In genomic region chr11:2558402-2558801, GRCh38 we compare ENCODE assay signal across 17 cellular contexts.
DNase-seq lines count a peak whose midpoint lies in the region; ATAC-seq and TF ChIP-seq lines count a peak whose summit lies in the region.
"Had no signal": no experiment of that assay in that cellular context is flagged by ENCODE, and none has a peak within 500 bp of the region (broad histone marks: within the 10 kb centered on the region; RNA-seq: fewer than 3 reads in every experiment).

No MANE protein-coding gene starts in this region.

- H3K27ac ChIP-seq in upper lobe of right lung = no peak overlapping the region
- H3K27ac ChIP-seq: A549 had no signal

- H3K4me1 Mint-ChIP-seq in glutamatergic neuron (ENCODE audit: low read depth, unreplicated experiment) = peaks cover 8% of the 10 kb centered on the region
- no peaks in the 10 kb centered on the region for H3K4me1 Mint-ChIP-seq in activated CD4-positive, alpha-beta T cell treated with anti-CD3 and anti-CD28 coated beads, Interleukin-2, amount 10 ng/mL, durations not matched to agents 24 days and 14 days

- no peaks in the 10 kb centered on the region for H3K27me3 ChIP-seq in upper lobe of right lung

- TF ChIP-seq CTCF in glutamatergic neuron (IDR thresholded peaks at IDR 0.05; ENCODE audit: partially characterized antibody, unreplicated experiment) = no peak
- TF ChIP-seq CTCF in mucosa of descending colon (IDR thresholded peaks at IDR 0.05) = no peak
- no peak for TF ChIP-seq CTCF in upper lobe of right lung (IDR thresholded peaks at IDR 0.05)

- peaks cover 16% of the 10 kb centered on the region for H3K36me3 Mint-ChIP-seq in glutamatergic neuron (ENCODE audit: unreplicated experiment)
- no peaks in the 10 kb centered on the region for H3K36me3 Mint-ChIP-seq in activated CD4-positive, alpha-beta T cell treated with anti-CD3 and anti-CD28 coated beads, Interleukin-2, amount 10 ng/mL, durations not matched to agents 24 days and 14 days (ENCODE audit: low read depth)

- DNase-seq in cardiac septum (ENCODE audit: low spot score) (peak; percentile 63), left ventricle myocardium superior (no peak), glutamatergic neuron (peak; percentile 6), mucosa of descending colon (peak in 2 of 3 donors; percentile 23 to 31), upper lobe of right lung (peak; percentile 52), NCI-H69 (lab: John Stamatoyannopoulos, UW) (no peak), NCI-H1417 (lab: John Stamatoyannopoulos, UW) (no peak)
- DNase-seq in activated CD4-positive, alpha-beta T cell treated with anti-CD3 and anti-CD28 coated beads, Interleukin-2, amount 10 ng/mL, durations not matched to agents 24 days and 14 days = no peak
- DNase-seq: Calu3; CD4-positive, alpha-beta T cell; Karpas-422; MM.1S; NCI-H1105 treated with DMSO at 0.1 percent for 48 hours; NCI-H1930; NCI-H2171 had no signal

- no peak overlapping the region for H3K4me3 ChIP-seq in mucosa of descending colon
- no peak overlapping the region for H3K4me3 ChIP-seq in upper lobe of right lung
- H3K4me3 ChIP-seq: A549, GM12878 had no signal

- ATAC-seq in left ventricle myocardium superior (no peak), mucosa of descending colon (no peak), upper lobe of right lung (no peak)
- ATAC-seq: A549, GM12878 had no signal

- H3K36me3 ChIP-seq in mucosa of descending colon (ENCODE audit: low read depth) (no peaks in the 10 kb centered on the region), upper lobe of right lung (no peaks in the 10 kb centered on the region)

- no peak overlapping the region for H3K4me3 Mint-ChIP-seq in glutamatergic neuron (ENCODE audit: unreplicated experiment)
- H3K4me3 Mint-ChIP-seq in activated CD4-positive, alpha-beta T cell treated with anti-CD3 and anti-CD28 coated beads, Interleukin-2, amount 10 ng/mL, durations not matched to agents 24 days and 14 days = no peak overlapping the region
- H3K4me3 Mint-ChIP-seq: CD4-positive, alpha-beta T cell had no signal

- H3K9me3 ChIP-seq in mucosa of descending colon = no peaks in the 10 kb centered on the region
- H3K9me3 ChIP-seq in upper lobe of right lung = no peaks in the 10 kb centered on the region
- H3K9me3 ChIP-seq: A549 had no signal

- no peak overlapping the region for H3K27ac Mint-ChIP-seq in glutamatergic neuron (ENCODE audit: unreplicated experiment)
- H3K27ac Mint-ChIP-seq in activated CD4-positive, alpha-beta T cell treated with anti-CD3 and anti-CD28 coated beads, Interleukin-2, amount 10 ng/mL, durations not matched to agents 24 days and 14 days = no peak overlapping the region
- H3K27ac Mint-ChIP-seq: CD4-positive, alpha-beta T cell had no signal

- peaks cover 8% of the 10 kb centered on the region for H3K9me3 Mint-ChIP-seq in glutamatergic neuron (ENCODE audit: unreplicated experiment)
- no peaks in the 10 kb centered on the region for H3K9me3 Mint-ChIP-seq in activated CD4-positive, alpha-beta T cell treated with anti-CD3 and anti-CD28 coated beads, Interleukin-2, amount 10 ng/mL, durations not matched to agents 24 days and 14 days
- H3K9me3 Mint-ChIP-seq: CD4-positive, alpha-beta T cell had no signal

- intact Hi-C loops in cardiac septum (cut with DNase I) = no loop called here
- intact Hi-C loops in left ventricle myocardium superior (cut with micrococcal nuclease) = no loop called here
- intact Hi-C loops in mucosa of descending colon (cut with DNase I, micrococcal nuclease) = no loop called here
- intact Hi-C loops in upper lobe of right lung (cut with DNase I) = no loop called here
- intact Hi-C loops in activated CD4-positive, alpha-beta T cell treated with anti-CD3 and anti-CD28 coated beads, Interleukin-2, amount 10 ng/mL, durations not matched to agents 24 days and 14 days (cut with micrococcal nuclease) = no loop called here

- H3K4me1 ChIP-seq in mucosa of descending colon (ENCODE audit: low read depth) = no peaks in the 10 kb centered on the region
- no peaks in the 10 kb centered on the region for H3K4me1 ChIP-seq in upper lobe of right lung
- H3K4me1 ChIP-seq: A549 had no signal

- peaks cover 2% of the 10 kb centered on the region for H3K27me3 Mint-ChIP-seq in glutamatergic neuron (ENCODE audit: unreplicated experiment)
- H3K27me3 Mint-ChIP-seq in activated CD4-positive, alpha-beta T cell treated with anti-CD3 and anti-CD28 coated beads, Interleukin-2, amount 10 ng/mL, durations not matched to agents 24 days and 14 days = no peaks in the 10 kb centered on the region
- H3K27me3 Mint-ChIP-seq: CD4-positive, alpha-beta T cell had no signal

Comparison
In these comparisons a context has a peak if more than half of its experiments do, and no peak if none do; other contexts are left out.
1. DNase-seq: peak in cardiac septum (single experiment), glutamatergic neuron (single experiment), mucosa of descending colon (2 of 3) and upper lobe of right lung (single experiment); none in left ventricle myocardium superior (single experiment), NCI-H69 (single experiment), NCI-H1417 (0 of 3) and activated CD4-positive, alpha-beta T cell treated with anti-CD3 and anti-CD28 coated beads, Interleukin-2, amount 10 ng/mL, durations not matched to agents 24 days and 14 days (single experiment).